Comparison of ENCODE assay signal across 1 cellular context in the genomic region with DNA sequence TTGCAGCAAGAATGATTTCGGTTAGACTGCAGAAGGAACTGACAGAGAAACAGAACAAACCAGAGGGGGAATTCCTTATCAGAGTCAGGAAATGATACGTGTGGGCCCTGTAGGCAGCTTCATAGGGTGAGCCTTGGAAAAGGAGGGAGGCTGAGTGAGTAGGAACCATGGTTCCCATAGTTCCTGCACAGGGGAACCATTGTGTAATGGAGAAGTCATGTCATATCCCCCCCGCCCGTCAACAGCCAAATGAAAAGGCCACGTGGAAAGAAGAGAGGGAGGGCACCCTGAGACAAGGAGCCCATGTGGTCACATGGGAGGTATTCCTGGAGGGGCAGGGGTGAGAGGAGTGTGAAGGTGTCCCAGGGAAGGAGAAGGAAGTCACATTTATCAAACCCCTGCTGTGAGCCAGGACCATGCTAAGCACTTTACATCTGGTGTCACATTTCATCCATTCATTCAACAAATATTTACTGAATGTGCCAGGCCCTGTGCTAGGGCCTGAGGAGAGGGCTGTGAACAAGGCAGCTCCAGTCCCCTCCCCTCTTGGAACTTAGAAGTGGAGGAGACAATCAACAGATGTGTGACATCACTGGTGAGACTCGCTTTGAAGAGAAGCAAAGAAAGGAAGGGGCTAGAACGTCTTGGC.
TF ChIP-seq lines count a peak whose summit lies in the region.

No MANE protein-coding gene starts in this region.

TF ChIP-seq in HepG2, 621 proteins besides CTCF, POLR2A, EP300 and RAD21:
- peak; percentile 94 for TF ChIP-seq SIX4 (CRISPR knock-in tag; IDR thresholded peaks at IDR 0.05)
- no peak for TF ChIP-seq HMG20B (CRISPR knock-in tag; conservative IDR thresholded peaks at IDR 0.05)
- no peak for TF ChIP-seq ZFAT (CRISPR knock-in tag; conservative IDR thresholded peaks at IDR 0.05)
- peak; percentile 43; the same call in 1 of the 2 replicates for TF ChIP-seq SAP130 (CRISPR knock-in tag; IDR thresholded peaks at IDR 0.05; ENCODE audit: low read depth)
- no peak for TF ChIP-seq HES4 (CRISPR knock-in tag; IDR thresholded peaks at IDR 0.05; ENCODE audit: borderline replicate concordance)
- TF ChIP-seq ZNF205 (CRISPR knock-in tag; IDR thresholded peaks at IDR 0.05): 0 out of 2 replicates have a peak, but pooled peaks have one; percentile 20
- peak; percentile 45; the same call in 1 of the 2 replicates for TF ChIP-seq SALL1 (CRISPR knock-in tag; IDR thresholded peaks at IDR 0.05)
- TF ChIP-seq, protein P1, sequence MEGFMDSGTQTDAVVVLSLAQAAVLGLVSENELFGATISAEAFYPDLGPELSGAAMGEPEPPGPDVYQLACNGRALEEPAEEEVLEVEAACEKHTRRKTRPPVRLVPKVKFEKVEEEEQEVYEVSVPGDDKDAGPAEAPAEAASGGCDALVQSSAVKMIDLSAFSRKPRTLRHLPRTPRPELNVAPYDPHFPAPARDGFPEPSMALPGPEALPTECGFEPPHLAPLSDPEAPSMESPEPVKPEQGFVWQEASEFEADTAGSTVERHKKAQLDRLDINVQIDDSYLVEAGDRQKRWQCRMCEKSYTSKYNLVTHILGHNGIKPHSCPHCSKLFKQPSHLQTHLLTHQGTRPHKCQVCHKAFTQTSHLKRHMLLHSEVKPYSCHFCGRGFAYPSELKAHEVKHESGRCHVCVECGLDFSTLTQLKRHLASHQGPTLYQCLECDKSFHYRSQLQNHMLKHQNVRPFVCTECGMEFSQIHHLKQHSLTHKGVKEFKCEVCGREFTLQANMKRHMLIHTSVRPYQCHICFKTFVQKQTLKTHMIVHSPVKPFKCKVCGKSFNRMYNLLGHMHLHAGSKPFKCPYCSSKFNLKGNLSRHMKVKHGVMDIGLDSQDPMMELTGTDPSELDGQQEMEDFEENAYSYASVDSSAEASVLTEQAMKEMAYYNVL (CRISPR knock-in tag; IDR thresholded peaks at IDR 0.05; ENCODE audit: borderline replicate concordance): no peak
- TF ChIP-seq ZNF552 (CRISPR knock-in tag; IDR thresholded peaks at IDR 0.05; ENCODE audit: borderline replicate concordance): no peak
- TF ChIP-seq GATAD2A (CRISPR knock-in tag; IDR thresholded peaks at IDR 0.05): 0 out of 2 replicates have a peak, but pooled peaks have one; percentile 44
- TF ChIP-seq TBX3 (IDR thresholded peaks at IDR 0.05; ENCODE audit: borderline replicate concordance): no peak
- 0 out of 2 replicates have a peak, but pooled peaks have one; percentile 23 for TF ChIP-seq ZSCAN25 (CRISPR knock-in tag; IDR thresholded peaks at IDR 0.05)
- TF ChIP-seq KLF11 (CRISPR knock-in tag; IDR thresholded peaks at IDR 0.05): no peak
- 0 out of 2 replicates have a peak, but pooled peaks have one; percentile 11 for TF ChIP-seq SOX5 (CRISPR knock-in tag; IDR thresholded peaks at IDR 0.05; ENCODE audit: borderline replicate concordance)
- no peak for TF ChIP-seq ZNF629 (CRISPR knock-in tag; conservative IDR thresholded peaks at IDR 0.05)
- TF ChIP-seq ZNF775 (CRISPR knock-in tag; IDR thresholded peaks at IDR 0.05; ENCODE audit: borderline replicate concordance): no peak
- TF ChIP-seq, protein P2, sequence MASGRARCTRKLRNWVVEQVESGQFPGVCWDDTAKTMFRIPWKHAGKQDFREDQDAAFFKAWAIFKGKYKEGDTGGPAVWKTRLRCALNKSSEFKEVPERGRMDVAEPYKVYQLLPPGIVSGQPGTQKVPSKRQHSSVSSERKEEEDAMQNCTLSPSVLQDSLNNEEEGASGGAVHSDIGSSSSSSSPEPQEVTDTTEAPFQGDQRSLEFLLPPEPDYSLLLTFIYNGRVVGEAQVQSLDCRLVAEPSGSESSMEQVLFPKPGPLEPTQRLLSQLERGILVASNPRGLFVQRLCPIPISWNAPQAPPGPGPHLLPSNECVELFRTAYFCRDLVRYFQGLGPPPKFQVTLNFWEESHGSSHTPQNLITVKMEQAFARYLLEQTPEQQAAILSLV (CRISPR knock-in tag; IDR thresholded peaks at IDR 0.05; ENCODE audit: borderline replicate concordance): no peak
- TF ChIP-seq, protein P3, sequence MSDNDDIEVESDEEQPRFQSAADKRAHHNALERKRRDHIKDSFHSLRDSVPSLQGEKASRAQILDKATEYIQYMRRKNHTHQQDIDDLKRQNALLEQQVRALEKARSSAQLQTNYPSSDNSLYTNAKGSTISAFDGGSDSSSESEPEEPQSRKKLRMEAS (IDR thresholded peaks at IDR 0.05): peak; percentile 43; the same call in 1 of the 2 replicates
- TF ChIP-seq, protein P4, sequence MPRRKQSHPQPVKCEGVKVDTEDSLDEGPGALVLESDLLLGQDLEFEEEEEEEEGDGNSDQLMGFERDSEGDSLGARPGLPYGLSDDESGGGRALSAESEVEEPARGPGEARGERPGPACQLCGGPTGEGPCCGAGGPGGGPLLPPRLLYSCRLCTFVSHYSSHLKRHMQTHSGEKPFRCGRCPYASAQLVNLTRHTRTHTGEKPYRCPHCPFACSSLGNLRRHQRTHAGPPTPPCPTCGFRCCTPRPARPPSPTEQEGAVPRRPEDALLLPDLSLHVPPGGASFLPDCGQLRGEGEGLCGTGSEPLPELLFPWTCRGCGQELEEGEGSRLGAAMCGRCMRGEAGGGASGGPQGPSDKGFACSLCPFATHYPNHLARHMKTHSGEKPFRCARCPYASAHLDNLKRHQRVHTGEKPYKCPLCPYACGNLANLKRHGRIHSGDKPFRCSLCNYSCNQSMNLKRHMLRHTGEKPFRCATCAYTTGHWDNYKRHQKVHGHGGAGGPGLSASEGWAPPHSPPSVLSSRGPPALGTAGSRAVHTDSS (CRISPR knock-in tag; conservative IDR thresholded peaks at IDR 0.05): no peak
- no peak for TF ChIP-seq CHCHD3 (CRISPR knock-in tag; IDR thresholded peaks at IDR 0.05)
- no peak for TF ChIP-seq TARDBP (CRISPR knock-in tag; IDR thresholded peaks at IDR 0.05)
- TF ChIP-seq FOXM1 (CRISPR knock-in tag; IDR thresholded peaks at IDR 0.05): no peak
- no peak for TF ChIP-seq NR2F6 (IDR thresholded peaks at IDR 0.05)
- no peak for TF ChIP-seq NR2F6 (CRISPR knock-in tag; IDR thresholded peaks at IDR 0.05)
- TF ChIP-seq, protein P5, sequence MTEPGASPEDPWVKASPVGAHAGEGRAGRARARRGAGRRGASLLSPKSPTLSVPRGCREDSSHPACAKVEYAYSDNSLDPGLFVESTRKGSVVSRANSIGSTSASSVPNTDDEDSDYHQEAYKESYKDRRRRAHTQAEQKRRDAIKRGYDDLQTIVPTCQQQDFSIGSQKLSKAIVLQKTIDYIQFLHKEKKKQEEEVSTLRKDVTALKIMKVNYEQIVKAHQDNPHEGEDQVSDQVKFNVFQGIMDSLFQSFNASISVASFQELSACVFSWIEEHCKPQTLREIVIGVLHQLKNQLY (CRISPR knock-in tag; IDR thresholded peaks at IDR 0.05): no peak
- TF ChIP-seq PHB2 (IDR thresholded peaks at IDR 0.05; ENCODE audit: partially characterized antibody): no peak
- TF ChIP-seq, protein P6, sequence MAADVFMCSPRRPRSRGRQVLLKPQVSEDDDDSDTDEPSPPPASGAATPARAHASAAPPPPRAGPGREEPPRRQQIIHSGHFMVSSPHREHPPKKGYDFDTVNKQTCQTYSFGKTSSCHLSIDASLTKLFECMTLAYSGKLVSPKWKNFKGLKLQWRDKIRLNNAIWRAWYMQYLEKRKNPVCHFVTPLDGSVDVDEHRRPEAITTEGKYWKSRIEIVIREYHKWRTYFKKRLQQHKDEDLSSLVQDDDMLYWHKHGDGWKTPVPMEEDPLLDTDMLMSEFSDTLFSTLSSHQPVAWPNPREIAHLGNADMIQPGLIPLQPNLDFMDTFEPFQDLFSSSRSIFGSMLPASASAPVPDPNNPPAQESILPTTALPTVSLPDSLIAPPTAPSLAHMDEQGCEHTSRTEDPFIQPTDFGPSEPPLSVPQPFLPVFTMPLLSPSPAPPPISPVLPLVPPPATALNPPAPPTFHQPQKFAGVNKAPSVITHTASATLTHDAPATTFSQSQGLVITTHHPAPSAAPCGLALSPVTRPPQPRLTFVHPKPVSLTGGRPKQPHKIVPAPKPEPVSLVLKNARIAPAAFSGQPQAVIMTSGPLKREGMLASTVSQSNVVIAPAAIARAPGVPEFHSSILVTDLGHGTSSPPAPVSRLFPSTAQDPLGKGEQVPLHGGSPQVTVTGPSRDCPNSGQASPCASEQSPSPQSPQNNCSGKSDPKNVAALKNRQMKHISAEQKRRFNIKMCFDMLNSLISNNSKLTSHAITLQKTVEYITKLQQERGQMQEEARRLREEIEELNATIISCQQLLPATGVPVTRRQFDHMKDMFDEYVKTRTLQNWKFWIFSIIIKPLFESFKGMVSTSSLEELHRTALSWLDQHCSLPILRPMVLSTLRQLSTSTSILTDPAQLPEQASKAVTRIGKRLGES (CRISPR knock-in tag; IDR thresholded peaks at IDR 0.05; ENCODE audit: borderline replicate concordance): no peak
- TF ChIP-seq, protein P7, sequence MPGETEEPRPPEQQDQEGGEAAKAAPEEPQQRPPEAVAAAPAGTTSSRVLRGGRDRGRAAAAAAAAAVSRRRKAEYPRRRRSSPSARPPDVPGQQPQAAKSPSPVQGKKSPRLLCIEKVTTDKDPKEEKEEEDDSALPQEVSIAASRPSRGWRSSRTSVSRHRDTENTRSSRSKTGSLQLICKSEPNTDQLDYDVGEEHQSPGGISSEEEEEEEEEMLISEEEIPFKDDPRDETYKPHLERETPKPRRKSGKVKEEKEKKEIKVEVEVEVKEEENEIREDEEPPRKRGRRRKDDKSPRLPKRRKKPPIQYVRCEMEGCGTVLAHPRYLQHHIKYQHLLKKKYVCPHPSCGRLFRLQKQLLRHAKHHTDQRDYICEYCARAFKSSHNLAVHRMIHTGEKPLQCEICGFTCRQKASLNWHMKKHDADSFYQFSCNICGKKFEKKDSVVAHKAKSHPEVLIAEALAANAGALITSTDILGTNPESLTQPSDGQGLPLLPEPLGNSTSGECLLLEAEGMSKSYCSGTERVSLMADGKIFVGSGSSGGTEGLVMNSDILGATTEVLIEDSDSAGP (CRISPR knock-in tag; IDR thresholded peaks at IDR 0.05; ENCODE audit: borderline replicate concordance): no peak
- TF ChIP-seq, protein P8, sequence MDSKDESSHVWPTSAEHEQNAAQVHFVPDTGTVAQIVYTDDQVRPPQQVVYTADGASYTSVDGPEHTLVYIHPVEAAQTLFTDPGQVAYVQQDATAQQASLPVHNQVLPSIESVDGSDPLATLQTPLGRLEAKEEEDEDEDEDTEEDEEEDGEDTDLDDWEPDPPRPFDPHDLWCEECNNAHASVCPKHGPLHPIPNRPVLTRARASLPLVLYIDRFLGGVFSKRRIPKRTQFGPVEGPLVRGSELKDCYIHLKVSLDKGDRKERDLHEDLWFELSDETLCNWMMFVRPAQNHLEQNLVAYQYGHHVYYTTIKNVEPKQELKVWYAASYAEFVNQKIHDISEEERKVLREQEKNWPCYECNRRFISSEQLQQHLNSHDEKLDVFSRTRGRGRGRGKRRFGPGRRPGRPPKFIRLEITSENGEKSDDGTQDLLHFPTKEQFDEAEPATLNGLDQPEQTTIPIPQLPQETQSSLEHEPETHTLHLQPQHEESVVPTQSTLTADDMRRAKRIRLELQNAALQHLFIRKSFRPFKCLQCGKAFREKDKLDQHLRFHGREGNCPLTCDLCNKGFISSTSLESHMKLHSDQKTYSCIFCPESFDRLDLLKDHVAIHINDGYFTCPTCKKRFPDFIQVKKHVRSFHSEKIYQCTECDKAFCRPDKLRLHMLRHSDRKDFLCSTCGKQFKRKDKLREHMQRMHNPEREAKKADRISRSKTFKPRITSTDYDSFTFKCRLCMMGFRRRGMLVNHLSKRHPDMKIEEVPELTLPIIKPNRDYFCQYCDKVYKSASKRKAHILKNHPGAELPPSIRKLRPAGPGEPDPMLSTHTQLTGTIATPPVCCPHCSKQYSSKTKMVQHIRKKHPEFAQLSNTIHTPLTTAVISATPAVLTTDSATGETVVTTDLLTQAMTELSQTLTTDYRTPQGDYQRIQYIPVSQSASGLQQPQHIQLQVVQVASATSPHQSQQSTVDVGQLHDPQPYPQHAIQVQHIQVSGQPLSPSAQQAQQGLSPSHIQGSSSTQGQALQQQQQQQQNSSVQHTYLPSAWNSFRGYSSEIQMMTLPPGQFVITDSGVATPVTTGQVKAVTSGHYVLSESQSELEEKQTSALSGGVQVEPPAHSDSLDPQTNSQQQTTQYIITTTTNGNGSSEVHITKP (CRISPR knock-in tag; IDR thresholded peaks at IDR 0.05; ENCODE audit: low read depth): peak; percentile 34; the same call in 1 of the 2 replicates
- peak; percentile 71; the same call in 1 of the 2 replicates for TF ChIP-seq SIX1 (CRISPR knock-in tag; IDR thresholded peaks at IDR 0.05; ENCODE audit: borderline replicate concordance)
- TF ChIP-seq FOSL2 (CRISPR knock-in tag; IDR thresholded peaks at IDR 0.05): peak; percentile 47
- peak; percentile 65; the same call in 1 of the 2 replicates for TF ChIP-seq ZNF543 (CRISPR knock-in tag; IDR thresholded peaks at IDR 0.05)
- TF ChIP-seq, protein P9, sequence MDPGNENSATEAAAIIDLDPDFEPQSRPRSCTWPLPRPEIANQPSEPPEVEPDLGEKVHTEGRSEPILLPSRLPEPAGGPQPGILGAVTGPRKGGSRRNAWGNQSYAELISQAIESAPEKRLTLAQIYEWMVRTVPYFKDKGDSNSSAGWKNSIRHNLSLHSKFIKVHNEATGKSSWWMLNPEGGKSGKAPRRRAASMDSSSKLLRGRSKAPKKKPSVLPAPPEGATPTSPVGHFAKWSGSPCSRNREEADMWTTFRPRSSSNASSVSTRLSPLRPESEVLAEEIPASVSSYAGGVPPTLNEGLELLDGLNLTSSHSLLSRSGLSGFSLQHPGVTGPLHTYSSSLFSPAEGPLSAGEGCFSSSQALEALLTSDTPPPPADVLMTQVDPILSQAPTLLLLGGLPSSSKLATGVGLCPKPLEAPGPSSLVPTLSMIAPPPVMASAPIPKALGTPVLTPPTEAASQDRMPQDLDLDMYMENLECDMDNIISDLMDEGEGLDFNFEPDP (CRISPR knock-in tag; conservative IDR thresholded peaks at IDR 0.05): no peak
- TF ChIP-seq ZNF644 (CRISPR knock-in tag; IDR thresholded peaks at IDR 0.05; ENCODE audit: low read depth): 0 out of 2 replicates have a peak, but pooled peaks have one; percentile 19
- TF ChIP-seq ZNF230 (CRISPR knock-in tag; IDR thresholded peaks at IDR 0.05): no peak
- TF ChIP-seq, protein P10, sequence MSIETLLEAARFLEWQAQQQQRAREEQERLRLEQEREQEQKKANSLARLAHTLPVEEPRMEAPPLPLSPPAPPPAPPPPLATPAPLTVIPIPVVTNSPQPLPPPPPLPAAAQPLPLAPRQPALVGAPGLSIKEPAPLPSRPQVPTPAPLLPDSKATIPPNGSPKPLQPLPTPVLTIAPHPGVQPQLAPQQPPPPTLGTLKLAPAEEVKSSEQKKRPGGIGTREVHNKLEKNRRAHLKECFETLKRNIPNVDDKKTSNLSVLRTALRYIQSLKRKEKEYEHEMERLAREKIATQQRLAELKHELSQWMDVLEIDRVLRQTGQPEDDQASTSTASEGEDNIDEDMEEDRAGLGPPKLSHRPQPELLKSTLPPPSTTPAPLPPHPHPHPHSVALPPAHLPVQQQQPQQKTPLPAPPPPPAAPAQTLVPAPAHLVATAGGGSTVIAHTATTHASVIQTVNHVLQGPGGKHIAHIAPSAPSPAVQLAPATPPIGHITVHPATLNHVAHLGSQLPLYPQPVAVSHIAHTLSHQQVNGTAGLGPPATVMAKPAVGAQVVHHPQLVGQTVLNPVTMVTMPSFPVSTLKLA (IDR thresholded peaks at IDR 0.05): peak; percentile 90
- TF ChIP-seq SOX13 (IDR thresholded peaks at IDR 0.05): no peak
- peak in 1 of 2 experiments; percentile 10; a peak in 1 of 4 replicates for TF ChIP-seq SOX13 (CRISPR knock-in tag; conservative IDR thresholded peaks at IDR 0.05 in 1 of 2, IDR thresholded peaks at IDR 0.05 in 1 of 2)
- TF ChIP-seq PHF8 (CRISPR knock-in tag; IDR thresholded peaks at IDR 0.05): no peak
- 0 out of 2 replicates have a peak, but pooled peaks have one; percentile 30 for TF ChIP-seq TGIF2 (CRISPR knock-in tag; IDR thresholded peaks at IDR 0.05)
- TF ChIP-seq HOXA5 (CRISPR knock-in tag; IDR thresholded peaks at IDR 0.05): no peak
- TF ChIP-seq NR3C1 (CRISPR knock-in tag; IDR thresholded peaks at IDR 0.05): no peak
